ENCODE assay signal across 1 cellular context in genomic region chr6:16965679-16966078, GRCh38.
TF ChIP-seq lines count a peak whose summit lies in the region.

No MANE protein-coding gene starts in this region.

TF ChIP-seq in IMR-90, 13 proteins besides CTCF, POLR2A, EP300 and RAD21 (continued from another document):
- TF ChIP-seq USF2 (IDR thresholded peaks at IDR 0.05; ENCODE audit: low read depth, low read length) (no peak), RCOR1 (IDR thresholded peaks at IDR 0.05; ENCODE audit: insufficient replicate concordance, low read length) (no peak), NFE2L2 (IDR thresholded peaks at IDR 0.05; ENCODE audit: low read depth, low read length) (no peak), SMC3 (IDR thresholded peaks at IDR 0.05; ENCODE audit: low read depth, low read length) (no peak), MAZ (IDR thresholded peaks at IDR 0.05; ENCODE audit: borderline replicate concordance, low read depth, low read length) (no peak), ELK1 (IDR thresholded peaks at IDR 0.05; ENCODE audit: borderline replicate concordance, low read depth, low read length) (no peak)
